In the genomic region with DNA sequence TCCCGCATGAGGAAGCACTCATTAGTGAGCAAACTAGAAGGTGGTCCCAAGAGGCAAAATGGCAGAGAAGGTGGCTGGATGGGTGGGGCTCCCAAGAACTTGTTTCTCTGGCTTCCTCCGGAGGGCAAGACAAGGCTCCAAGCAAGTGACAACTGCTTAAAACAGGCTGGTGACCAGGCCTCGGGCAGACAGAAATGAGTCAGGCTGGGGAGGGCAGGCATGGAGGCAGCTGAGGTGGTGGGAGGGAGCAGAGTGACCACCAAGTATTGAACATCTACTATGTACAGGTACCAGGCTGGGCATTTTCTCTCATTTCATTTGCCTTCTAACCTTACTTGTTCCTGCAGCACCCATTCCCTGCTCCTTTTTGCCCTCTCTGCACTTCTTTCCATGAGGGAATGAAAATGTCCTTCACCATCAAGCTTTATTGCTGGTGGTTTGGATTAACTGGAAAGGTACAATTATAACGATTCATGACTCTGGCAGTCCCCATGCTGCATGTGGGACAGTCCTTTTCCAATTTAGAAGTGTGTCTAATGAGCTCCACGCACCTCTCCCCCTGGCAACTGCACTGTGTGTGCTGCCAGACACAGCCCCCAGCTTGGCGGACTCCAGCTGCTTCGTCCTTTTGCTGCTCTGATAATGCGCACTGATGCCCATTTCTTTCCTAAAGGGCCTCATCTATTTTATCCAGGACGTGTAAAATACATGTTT, we compare ENCODE assay signal across 1 cellular context.
TF ChIP-seq lines count a peak whose summit lies in the region.

No MANE protein-coding gene starts in this region.

TF ChIP-seq in IMR-90, 13 proteins besides CTCF, POLR2A, EP300 and RAD21:
- TF ChIP-seq MXI1 (IDR thresholded peaks at IDR 0.05; ENCODE audit: borderline replicate concordance, low read depth, low read length) = no peak
- TF ChIP-seq RFX5 (IDR thresholded peaks at IDR 0.05; ENCODE audit: low read depth, low read length) = no peak
- TF ChIP-seq MAZ (IDR thresholded peaks at IDR 0.05; ENCODE audit: borderline replicate concordance, low read depth, low read length) = no peak
- TF ChIP-seq CHD1 (IDR thresholded peaks at IDR 0.05; ENCODE audit: low read depth, low read length) = no peak
- TF ChIP-seq, protein P1, sequence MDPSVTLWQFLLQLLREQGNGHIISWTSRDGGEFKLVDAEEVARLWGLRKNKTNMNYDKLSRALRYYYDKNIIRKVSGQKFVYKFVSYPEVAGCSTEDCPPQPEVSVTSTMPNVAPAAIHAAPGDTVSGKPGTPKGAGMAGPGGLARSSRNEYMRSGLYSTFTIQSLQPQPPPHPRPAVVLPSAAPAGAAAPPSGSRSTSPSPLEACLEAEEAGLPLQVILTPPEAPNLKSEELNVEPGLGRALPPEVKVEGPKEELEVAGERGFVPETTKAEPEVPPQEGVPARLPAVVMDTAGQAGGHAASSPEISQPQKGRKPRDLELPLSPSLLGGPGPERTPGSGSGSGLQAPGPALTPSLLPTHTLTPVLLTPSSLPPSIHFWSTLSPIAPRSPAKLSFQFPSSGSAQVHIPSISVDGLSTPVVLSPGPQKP (IDR thresholded peaks at IDR 0.05; ENCODE audit: borderline replicate concordance, low read depth, low read length) = no peak
- TF ChIP-seq SMC3 (IDR thresholded peaks at IDR 0.05; ENCODE audit: low read depth, low read length) = no peak
- TF ChIP-seq BHLHE40 (IDR thresholded peaks at IDR 0.05; ENCODE audit: low read depth, low read length) = no peak
- TF ChIP-seq CEBPB (IDR thresholded peaks at IDR 0.05; ENCODE audit: low read depth, low read length) = no peak
- TF ChIP-seq NFE2L2 (IDR thresholded peaks at IDR 0.05; ENCODE audit: low read depth, low read length) = no peak
- TF ChIP-seq FOS (IDR thresholded peaks at IDR 0.05; ENCODE audit: low read depth, low read length) = no peak
- TF ChIP-seq MAFK (IDR thresholded peaks at IDR 0.05; ENCODE audit: low read depth, low read length) = no peak
- no peak for TF ChIP-seq RCOR1 (IDR thresholded peaks at IDR 0.05; ENCODE audit: insufficient replicate concordance, low read length)
- TF ChIP-seq, protein P2, sequence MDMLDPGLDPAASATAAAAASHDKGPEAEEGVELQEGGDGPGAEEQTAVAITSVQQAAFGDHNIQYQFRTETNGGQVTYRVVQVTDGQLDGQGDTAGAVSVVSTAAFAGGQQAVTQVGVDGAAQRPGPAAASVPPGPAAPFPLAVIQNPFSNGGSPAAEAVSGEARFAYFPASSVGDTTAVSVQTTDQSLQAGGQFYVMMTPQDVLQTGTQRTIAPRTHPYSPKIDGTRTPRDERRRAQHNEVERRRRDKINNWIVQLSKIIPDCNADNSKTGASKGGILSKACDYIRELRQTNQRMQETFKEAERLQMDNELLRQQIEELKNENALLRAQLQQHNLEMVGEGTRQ (IDR thresholded peaks at IDR 0.05; ENCODE audit: low read depth, low read length) = no peak
